ENCODE assay signal across 24 cellular contexts in genomic region chr4:159019356-159019755, GRCh38.
DNase-seq lines count a peak whose midpoint lies in the region; ATAC-seq, FAIRE-seq and TF ChIP-seq lines count a peak whose summit lies in the region.
"Had no signal": no experiment of that assay in that cellular context is flagged by ENCODE, and none has a peak within 500 bp of the region (broad histone marks: within the 10 kb centered on the region; RNA-seq: fewer than 3 reads in every experiment).

No MANE protein-coding gene starts in this region.

- H3K4me3 ChIP-seq in right lobe of liver (no peak overlapping the region), HepG2 (replicated peaks in 1 of 3; ENCODE audit: insufficient read depth in 1 of 3, low read depth in 2 of 3, low read length in 3 of 3) (no peak overlapping the region)
- H3K4me3 ChIP-seq: A549; BLaER1 treated with 17β-estradiol and CSF1 and Interleukin-3, amounts not matched to agents 10 nM and 100 nM; PC-9 had no signal

- TF ChIP-seq POLR2A in right lobe of liver (IDR thresholded peaks at IDR 0.05) (no peak), HepG2 (IDR thresholded peaks at IDR 0.05; ENCODE audit: insufficient read depth in 1 of 2, low read depth in 2 of 2, low read length in 2 of 2) (no peak)

- POLR2A ChIA-PET in HepG2 (lab: Yijun Ruan, JAX), result no interaction called here

- no peak overlapping the region for H3K4me2 ChIP-seq in HepG2 (ENCODE audit: low read depth, low read length)
- H3K4me2 ChIP-seq: A549, PC-9 had no signal

- BruUV-seq in HepG2 (replicated peaks; lab: Mats Ljungman, UMichigan), result no TSS peak

- TF ChIP-seq CTCF in right lobe of liver (IDR thresholded peaks at IDR 0.05) (no peak), HepG2 (CRISPR knock-in tag; IDR thresholded peaks at IDR 0.05) (no peak), osteocyte (IDR thresholded peaks at IDR 0.05) (no peak)

- H3K27ac ChIP-seq in right lobe of liver (no peak overlapping the region), HepG2 (ENCODE audit: extremely low read length, insufficient read depth, low read length) (no peak overlapping the region)
- H3K27ac ChIP-seq: A549; BLaER1 treated with 17β-estradiol and CSF1 and Interleukin-3, amounts not matched to agents 10 nM and 100 nM; PC-9 had no signal

- no peaks in the 10 kb centered on the region for H3K27me3 Mint-ChIP-seq in osteocyte (ENCODE audit: unreplicated experiment)
- H3K27me3 Mint-ChIP-seq: CD4-positive, alpha-beta T cell had no signal

- FAIRE-seq in HepG2 (lab: Jason Lieb, UNC), result no peak
- FAIRE-seq: A549, D721Med had no signal

- H3K9ac ChIP-seq in HepG2 (ENCODE audit: insufficient read depth, low read depth, low read length), result no peak overlapping the region
- H3K9ac ChIP-seq: BLaER1 treated with 17β-estradiol and CSF1 and Interleukin-3, amounts not matched to agents 10 nM and 100 nM had no signal

- H3K9me3 ChIP-seq in right lobe of liver (no peaks in the 10 kb centered on the region), HepG2 (ENCODE audit: low read length) (no peaks in the 10 kb centered on the region)
- H3K9me3 ChIP-seq: A549; BLaER1 treated with 17β-estradiol and CSF1 and Interleukin-3, amounts not matched to agents 10 nM and 100 nM had no signal

- peak in 3 of 4 donors; percentile 14 to 63 (median 36) for ATAC-seq in right lobe of liver
- ATAC-seq in HepG2, result no peak
- ATAC-seq in GM18498 (IDR thresholded peaks at IDR 0.05; ENCODE audit: unreplicated experiment), result no peak
- ATAC-seq: A549 had no signal

- TF ChIP-seq RAD21 in HepG2 (CRISPR knock-in tag; IDR thresholded peaks at IDR 0.05), result no peak

- DNase-seq in right lobe of liver (no peak), HepG2 (ENCODE audit: low spot score) (no peak), dermis blood vessel endothelial cell (peak; percentile 89), lung microvascular endothelial cell (ENCODE audit: low read depth in 2 of 2) (peak; percentile 81), osteocyte (ENCODE audit: extremely low spot score, unreplicated experiment) (no peak), retina (no peak)
- DNase-seq: AML-193; CD4-positive, alpha-beta T cell; DMS53; GOT3; HCEC 1CT; IMR-90; KG1; MM.1S; NCI-H1417; NCI-H1694; NCI-H2029 treated with DMSO at 0.1 percent for 48 hours; NCI-H526 treated with DMSO at 0.1 percent for 48 hours; PC-9; SHP77 had no signal

- in situ Hi-C loops in HepG2 (cut with HindIII; ENCODE audit: extremely low pct_ligation_motif_present, low pct_unique_long_range_greater_than_20kb), result loop anchor here (10.0 to 25.0 kb wide), 2 partner anchors 165 to 282 kb away; no protein-coding TSS in a partner anchor

- 33% methylated on average over 5 of the region's 5 CpGs for WGBS in right lobe of liver (ENCODE audit: insufficient coverage, low coverage, low lambda C conversion rate, missing lambda C conversion rate)
- WGBS in HepG2 (ENCODE audit: low lambda C conversion rate), result 33% methylated on average over 5 of the region's 5 CpGs

- CTCF ChIA-PET in HepG2 (lab: Yijun Ruan, JAX; ENCODE audit: low intra/inter-chr PET ratio, low total read pairs), result no interaction called here

- intact Hi-C loops in right lobe of liver (cut with DNase I) (no loop called here), HepG2 (cut with micrococcal nuclease; ENCODE audit: unreplicated experiment) (loop anchor here (10.0 kb wide), 1 partner anchor 165 kb away; no protein-coding TSS in a partner anchor)

- H3K9me3 Mint-ChIP-seq in osteocyte (ENCODE audit: unreplicated experiment), result no peaks in the 10 kb centered on the region
- H3K9me3 Mint-ChIP-seq: CD4-positive, alpha-beta T cell had no signal

- H3K27me3 ChIP-seq in right lobe of liver (no peaks in the 10 kb centered on the region), HepG2 (ENCODE audit: control insufficient read depth in 1 of 2, insufficient read depth in 2 of 2, low read length in 2 of 2) (no peaks in the 10 kb centered on the region)
- H3K27me3 ChIP-seq: BLaER1 treated with 17β-estradiol and CSF1 and Interleukin-3, amounts not matched to agents 10 nM and 100 nM had no signal

- H4K20me1 ChIP-seq in HepG2 (ENCODE audit: insufficient read depth, low read length), result no peaks in the 10 kb centered on the region

- no peak overlapping the region for H2AFZ ChIP-seq in HepG2 (ENCODE audit: low read length)
- H2AFZ ChIP-seq: PC-9 had no signal

- no peaks in the 10 kb centered on the region for H3K36me3 Mint-ChIP-seq in osteocyte (ENCODE audit: unreplicated experiment)

- peaks cover 15% of the 10 kb centered on the region for H3K4me1 Mint-ChIP-seq in osteocyte (ENCODE audit: unreplicated experiment)

- H3K4me3 Mint-ChIP-seq in osteocyte (ENCODE audit: unreplicated experiment), result no peak overlapping the region
- H3K4me3 Mint-ChIP-seq: CD4-positive, alpha-beta T cell had no signal

- peaks cover 0 to 25% (median 7%) of the 10 kb centered on the region in 4 donors for H3K4me1 ChIP-seq in right lobe of liver
- H3K4me1 ChIP-seq in HepG2 (ENCODE audit: insufficient read depth, low read length), result peaks cover 29% of the 10 kb centered on the region

- H3K36me3 ChIP-seq in right lobe of liver (no peaks in the 10 kb centered on the region), HepG2 (replicated peaks in 1 of 2; ENCODE audit: control insufficient read depth in 1 of 2, insufficient read depth in 2 of 2, low read length in 2 of 2) (no peaks in the 10 kb centered on the region)
- H3K36me3 ChIP-seq: BLaER1 treated with 17β-estradiol and CSF1 and Interleukin-3, amounts not matched to agents 10 nM and 100 nM had no signal

- no peak overlapping the region for H3K27ac Mint-ChIP-seq in osteocyte (ENCODE audit: unreplicated experiment)
- H3K27ac Mint-ChIP-seq: CD4-positive, alpha-beta T cell had no signal

- H3K79me2 ChIP-seq in HepG2 (ENCODE audit: insufficient read depth, low read length), result no peaks in the 10 kb centered on the region

- no peak for TF ChIP-seq EP300 in HepG2 (IDR thresholded peaks at IDR 0.05; ENCODE audit: low read depth in 2 of 2, low read length in 2 of 2)
- no peak for TF ChIP-seq EP300 in HepG2 (CRISPR knock-in tag; IDR thresholded peaks at IDR 0.05; ENCODE audit: borderline replicate concordance)

TF ChIP-seq in HepG2, 621 proteins besides CTCF, POLR2A, EP300 and RAD21 (continues in another document):
- no peak for TF ChIP-seq ATRX (CRISPR knock-in tag; IDR thresholded peaks at IDR 0.05; ENCODE audit: borderline replicate concordance)
- no peak for TF ChIP-seq ZNF205 (CRISPR knock-in tag; IDR thresholded peaks at IDR 0.05)
- no peak for TF ChIP-seq ZNF674 (CRISPR knock-in tag; IDR thresholded peaks at IDR 0.05; ENCODE audit: low read depth)
- TF ChIP-seq PAXIP1 (CRISPR knock-in tag; conservative IDR thresholded peaks at IDR 0.05), result no peak
- no peak for TF ChIP-seq ZSCAN25 (CRISPR knock-in tag; IDR thresholded peaks at IDR 0.05)
- TF ChIP-seq ZNF614 (CRISPR knock-in tag; IDR thresholded peaks at IDR 0.05; ENCODE audit: borderline replicate concordance), result no peak
- TF ChIP-seq NFATC3 (CRISPR knock-in tag; IDR thresholded peaks at IDR 0.05), result no peak
- no peak for TF ChIP-seq NAIF1 (CRISPR knock-in tag; IDR thresholded peaks at IDR 0.05; ENCODE audit: borderline replicate concordance)
- TF ChIP-seq, protein P1, sequence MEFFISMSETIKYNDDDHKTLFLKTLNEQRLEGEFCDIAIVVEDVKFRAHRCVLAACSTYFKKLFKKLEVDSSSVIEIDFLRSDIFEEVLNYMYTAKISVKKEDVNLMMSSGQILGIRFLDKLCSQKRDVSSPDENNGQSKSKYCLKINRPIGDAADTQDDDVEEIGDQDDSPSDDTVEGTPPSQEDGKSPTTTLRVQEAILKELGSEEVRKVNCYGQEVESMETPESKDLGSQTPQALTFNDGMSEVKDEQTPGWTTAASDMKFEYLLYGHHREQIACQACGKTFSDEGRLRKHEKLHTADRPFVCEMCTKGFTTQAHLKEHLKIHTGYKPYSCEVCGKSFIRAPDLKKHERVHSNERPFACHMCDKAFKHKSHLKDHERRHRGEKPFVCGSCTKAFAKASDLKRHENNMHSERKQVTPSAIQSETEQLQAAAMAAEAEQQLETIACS (CRISPR knock-in tag; IDR thresholded peaks at IDR 0.05), result no peak
- TF ChIP-seq PBX3 (CRISPR knock-in tag; IDR thresholded peaks at IDR 0.05; ENCODE audit: borderline replicate concordance), result no peak
- no peak for TF ChIP-seq ZBTB42 (CRISPR knock-in tag; IDR thresholded peaks at IDR 0.05)
- no peak for TF ChIP-seq U2AF2 (IDR thresholded peaks at IDR 0.05; ENCODE audit: low read depth, low read length)

Comparison
In these comparisons a context has a peak if more than half of its experiments do, and no peak if none do; other contexts are left out.
1. ATAC-seq: peak in right lobe of liver (3 of 4); none in HepG2 (single experiment) and GM18498 (single experiment).
2. DNase-seq: peak in dermis blood vessel endothelial cell (single experiment) and lung microvascular endothelial cell (2 of 2); none in right lobe of liver (0 of 3), HepG2 (single experiment), osteocyte (single experiment) and retina (single experiment).